In genomic region chr13:66501187-66501586, GRCh38 we compare ENCODE assay signal across 1 cellular context.
TF ChIP-seq lines count a peak whose summit lies in the region.

No MANE protein-coding gene starts in this region.

TF ChIP-seq in SK-N-SH, 30 proteins besides CTCF, POLR2A, EP300 and RAD21:
- peak; percentile 55 for TF ChIP-seq JUND (IDR thresholded peaks at IDR 0.05)
- TF ChIP-seq NRF1 (IDR thresholded peaks at IDR 0.05; ENCODE audit: low read depth, low read length) = no peak
- TF ChIP-seq TEAD4 (IDR thresholded peaks at IDR 0.05; ENCODE audit: borderline replicate concordance, insufficient read depth) = 0 out of 2 replicates have a peak, but pooled peaks have one; percentile 18
- peak; percentile 77 for TF ChIP-seq PBX3 (IDR thresholded peaks at IDR 0.05)
- TF ChIP-seq SMC3 (IDR thresholded peaks at IDR 0.05; ENCODE audit: low read depth, low read length) = no peak
- TF ChIP-seq TCF12 (IDR thresholded peaks at IDR 0.05) = peak; percentile 80
- peak; percentile 68; the same call in 1 of the 2 replicates for TF ChIP-seq FOSL2 (IDR thresholded peaks at IDR 0.05; ENCODE audit: borderline replicate concordance, low read depth)
TF ChIP-seq in SK-N-SH: peak in this region for 5.
